8 cellular contexts compared by ENCODE assay signal in the genomic region with DNA sequence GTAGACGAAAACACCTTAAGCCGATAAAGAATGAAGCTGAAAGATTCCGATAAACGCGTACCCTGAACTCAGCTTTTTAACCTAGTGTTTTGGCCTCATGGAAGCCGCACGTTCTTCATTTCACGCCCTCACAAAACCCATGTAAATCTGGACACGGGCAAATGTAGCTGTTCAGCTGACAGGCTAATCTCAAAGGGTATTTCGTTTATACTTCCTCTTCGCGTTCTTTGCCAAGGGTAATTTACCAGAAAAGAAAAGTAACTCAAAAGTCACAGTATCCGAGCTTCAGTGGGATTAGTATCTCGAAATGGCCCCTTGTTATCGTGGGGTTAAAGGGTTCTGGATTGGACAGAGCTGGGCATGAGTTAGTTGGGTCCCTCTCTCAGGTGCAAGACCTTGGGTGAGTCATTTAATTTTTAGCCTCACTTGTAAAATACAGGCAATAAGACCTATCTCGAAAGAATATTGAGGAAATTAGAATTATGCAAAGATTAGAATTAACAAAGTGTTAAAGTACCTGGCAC. TPM values are rescaled to one million over a fixed set of nuclear protein-coding genes. Genes with fewer than 3 reads are reported as not detected.
DNase-seq lines count a peak whose midpoint lies in the region; ATAC-seq, FAIRE-seq and TF ChIP-seq lines count a peak whose summit lies in the region.

No MANE protein-coding gene starts in this region.

- peaks cover 0 to 42% (median 32%) of the 10 kb centered on the region in 5 donors for H3K4me1 ChIP-seq in subcutaneous abdominal adipose tissue (ENCODE audit: control insufficient read depth in 5 of 5, insufficient read depth in 5 of 5, low read length in 5 of 5)

- POLR2A ChIA-PET in activated B cell treated with CpG ODN at 0.5 μM for 24 hours (lab: Charles Lee) = no interaction called here

- H3K4me3 ChIP-seq in HFF-Myc (replicated peaks; ENCODE audit: low read depth, low read length) = peak overlapping the region; percentile 69
- H3K4me3 ChIP-seq in iPS-11a (ENCODE audit: low read depth, low read length) = peak overlapping the region; percentile 98
- H3K4me3 ChIP-seq in subcutaneous abdominal adipose tissue (ENCODE audit: low read depth in 1 of 5, low read length in 5 of 5) = peak overlapping the region; percentile 78 to 99 (median 98)

- peak overlapping the region; percentile 100 for H3K27ac Mint-ChIP-seq in activated B cell treated with CpG ODN at 0.5 μM for 24 hours

- no peak for FAIRE-seq in GM12892 (lab: Jason Lieb, UNC)

- H3K36me3 Mint-ChIP-seq in activated B cell treated with CpG ODN at 0.5 μM for 24 hours (ENCODE audit: low read depth) = peaks cover 23% of the 10 kb centered on the region

- TF ChIP-seq CTCF in HFF-Myc (IDR thresholded peaks at IDR 0.05; ENCODE audit: low read depth, low read length, missing control alignments) (no peak), activated B cell treated with CpG ODN at 0.5 μM for 24 hours (IDR thresholded peaks at IDR 0.05) (no peak)

- H3K4me1 Mint-ChIP-seq in activated B cell treated with CpG ODN at 0.5 μM for 24 hours = peaks cover 55% of the 10 kb centered on the region

- H3K36me3 ChIP-seq in subcutaneous abdominal adipose tissue (ENCODE audit: control insufficient read depth in 5 of 5, insufficient read depth in 5 of 5, low read length in 5 of 5) = peaks cover 0 to 3% (median 0%) of the 10 kb centered on the region in 5 donors

- H3K9ac ChIP-seq in subcutaneous abdominal adipose tissue (ENCODE audit: low read length in 5 of 5) = peak overlapping the region; percentile 93 to 100 (median 97)

- peak; percentile 40 for DNase-seq in GF-D8 (lab: John Stamatoyannopoulos, UW)
- DNase-seq in HFF-Myc (ENCODE audit: extremely low read depth, low read depth) = no peak
- DNase-seq in activated B cell treated with CpG ODN at 0.5 μM for 24 hours = no peak
- DNase-seq in GM12892 (ENCODE audit: insufficient read length) = no peak
- DNase-seq in SHP77 (lab: John Stamatoyannopoulos, UW) = no peak

- H3K27me3 ChIP-seq in subcutaneous abdominal adipose tissue (ENCODE audit: control insufficient read depth in 5 of 5, insufficient read depth in 4 of 5, low read length in 5 of 5) = no peaks in the 10 kb centered on the region

- TF ChIP-seq POLR2A in GM12892 (IDR thresholded peaks at IDR 0.05; ENCODE audit: low read depth, low read length) = no peak

- intact Hi-C loops in activated B cell treated with CpG ODN at 0.5 μM for 24 hours (cut with micrococcal nuclease) = no loop called here

- H3K27me3 Mint-ChIP-seq in activated B cell treated with CpG ODN at 0.5 μM for 24 hours = no peaks in the 10 kb centered on the region

- H3K27ac ChIP-seq in subcutaneous abdominal adipose tissue (ENCODE audit: low read depth, low read length) = peak overlapping the region; percentile 98

- CTCF ChIA-PET in activated B cell treated with CpG ODN at 0.5 μM for 24 hours (lab: Charles Lee) = no interaction called here

- no peaks in the 10 kb centered on the region for H3K9me3 ChIP-seq in subcutaneous abdominal adipose tissue (ENCODE audit: control insufficient read depth in 5 of 5, low read length in 5 of 5)

- H3K9me3 Mint-ChIP-seq in activated B cell treated with CpG ODN at 0.5 μM for 24 hours = no peaks in the 10 kb centered on the region

- ATAC-seq in activated B cell treated with CpG ODN at 0.5 μM for 24 hours (ENCODE audit: low read depth) (no peak), HG03571 (IDR thresholded peaks at IDR 0.05; ENCODE audit: unreplicated experiment) (no peak)

- peak overlapping the region; percentile 97 for H3K4me3 Mint-ChIP-seq in activated B cell treated with CpG ODN at 0.5 μM for 24 hours

RNA-seq across cellular contexts. Expression of a gene that starts 0.8 kb away (rescaled TPM):
- total RNA-seq in activated B cell treated with CpG ODN at 0.5 μM for 24 hours = 270 and 276 TPM in 2 replicates
- 419 TPM for polyA plus RNA-seq in GM12892 (2012; ENCODE audit: missing spikeins)

RNA-seq across cellular contexts. Expression of a gene that starts 22.0 kb away (rescaled TPM):
- 0.60 and 1.0 TPM in 2 replicates for total RNA-seq in activated B cell treated with CpG ODN at 0.5 μM for 24 hours
- polyA plus RNA-seq in GM12892 (2012; ENCODE audit: missing spikeins) = 0.57 TPM
